In genomic region chr17:36602924-36603384, GRCh38 we compare ENCODE assay signal across 8 cellular contexts. TPM values are rescaled to one million over a fixed set of nuclear protein-coding genes. Genes with fewer than 3 reads are reported as not detected.
DNase-seq lines count a peak whose midpoint lies in the region; ATAC-seq and TF ChIP-seq lines count a peak whose summit lies in the region.

No MANE protein-coding gene starts in this region.

- H3K36me3 ChIP-seq in iPS DF 6.9 (ENCODE audit: control insufficient read depth, insufficient read depth, low read length) (0 out of 2 replicates have a peak, but pooled peaks cover 6% of the 10 kb centered on the region), gastrocnemius medialis (peaks cover 0 to 3% of the 10 kb centered on the region in 2 donors)

- H3K4me1 ChIP-seq in iPS DF 6.9 (ENCODE audit: control insufficient read depth, insufficient read depth, low read length): 0 out of 2 replicates have a peak, but pooled peaks cover 2% of the 10 kb centered on the region
- H3K4me1 ChIP-seq in gastrocnemius medialis: peaks cover 12 to 23% of the 10 kb centered on the region in 2 donors

- no peak for TF ChIP-seq POLR2A in gastrocnemius medialis (IDR thresholded peaks at IDR 0.05)

- H3K27me3 ChIP-seq in iPS DF 6.9 (ENCODE audit: control insufficient read depth, insufficient read depth, low read length) (no peaks in the 10 kb centered on the region), gastrocnemius medialis (no peaks in the 10 kb centered on the region)

- TF ChIP-seq CTCF in gastrocnemius medialis (IDR thresholded peaks at IDR 0.05 in 4 of 5, conservative IDR thresholded peaks at IDR 0.05 in 1 of 5): peak; percentile 39 to 85 (median 62)

- H3K27ac ChIP-seq in iPS DF 6.9 (ENCODE audit: low read length) (no peak overlapping the region), gastrocnemius medialis (peak overlapping the region in 1 of 4 donors; percentile 91)

- DNase-seq in GF-D8 (lab: John Stamatoyannopoulos, UW) (peak; percentile 17), NCI-H1092 (lab: John Stamatoyannopoulos, UW) (peak; percentile 57), T-helper 1 cell (peak; percentile 43 to 70 (median 58)), anterior cingulate cortex (lab: John Stamatoyannopoulos, UW) (peak in 35 of 58 donors; percentile 4 to 60 (median 25)), iPS DF 6.9 (ENCODE audit: low read depth, low spot score) (no peak), gastrocnemius medialis (peak in 1 of 2 donors; percentile 49), middle frontal gyrus (ENCODE audit: extremely low spot score, low spot score) (no peak)

- peak overlapping the region; percentile 70; the same call in 1 of the 2 replicates for H3K4me3 ChIP-seq in iPS DF 6.9 (ENCODE audit: low read length)
- H3K4me3 ChIP-seq in gastrocnemius medialis: peak overlapping the region; percentile 82 to 100 (median 88)

- peak in 1 of 2 donors; percentile 15 for ATAC-seq in gastrocnemius medialis
- ATAC-seq in HG02588 (IDR thresholded peaks at IDR 0.05; ENCODE audit: unreplicated experiment): no peak

- in situ Hi-C loops in gastrocnemius medialis (cut with MboI; ENCODE audit: low sequenced_read_pairs in 4 of 4): loop anchor here in 1 of 4 donors (25.0 kb wide), 1 partner anchor 359 kb away; no protein-coding TSS in a partner anchor

- intact Hi-C loops in gastrocnemius medialis (cut with DNase I; ENCODE audit: low total_unique reads): loop anchor here (2.0 to 10.0 kb wide), 4 partner anchors 102 to 444 kb away; partner anchors contain the start of genes AATF and ZNHIT3

- no CpG with 5 or more reads among the region's 5 CpGs for WGBS in iPS DF 6.9 (ENCODE audit: insufficient coverage, insufficient read length)

- H3K9me3 ChIP-seq in iPS DF 6.9 (ENCODE audit: control insufficient read depth, insufficient read depth, low read length) (no peaks in the 10 kb centered on the region), gastrocnemius medialis (no peaks in the 10 kb centered on the region)

RNA-seq across cellular contexts. Expression of gene MRM1, which starts 1.6 kb away (rescaled TPM):
- 10 to 100 TPM in 2 of 4 donors, 1 to 10 TPM in 2; 8.8 to 13.9 (median 10.8) TPM for total RNA-seq in gastrocnemius medialis

RNA-seq across cellular contexts. Expression of gene DHRS11, which starts 11.3 kb away (rescaled TPM):
- total RNA-seq in gastrocnemius medialis: 10 to 100 TPM in 1 of 4 donors, 1 to 10 TPM in 3; 4.9 to 15.8 (median 7.4) TPM

RNA-seq across cellular contexts. Expression of gene GGNBP2, which starts 58.2 kb away (rescaled TPM):
- 10 to 100 TPM; 28.8 to 56.6 (median 39.5) TPM for total RNA-seq in gastrocnemius medialis

Comparison
In these comparisons a context has a peak if more than half of its experiments do, and no peak if none do; other contexts are left out.
1. DNase-seq: peak in GF-D8 (single experiment), NCI-H1092 (single experiment), T-helper 1 cell (5 of 5) and anterior cingulate cortex (35 of 58); none in iPS DF 6.9 (single experiment) and middle frontal gyrus (single experiment).